ENCODE assay signal across 15 cellular contexts in genomic region chr1:35264035-35264434, GRCh38.
"Had no signal": no experiment of that assay in that cellular context is flagged by ENCODE, and none has a peak within 500 bp of the region (broad histone marks: within the 10 kb centered on the region; RNA-seq: fewer than 3 reads in every experiment).

No MANE protein-coding gene starts in this region.

- H3K9me3 ChIP-seq: gastroesophageal sphincter, heart right ventricle, thoracic aorta, vagina had no signal

- H3K36me3 ChIP-seq: cardiac muscle cell, gastroesophageal sphincter, heart right ventricle, thoracic aorta, vagina had no signal

- DNase-seq: activated CD4-positive, alpha-beta memory T cell treated with anti-CD3 and anti-CD28 coated beads, Interleukin-2, amount 10 ng/mL, durations not matched to agents 7 days and 5 days; activated CD4-positive, alpha-beta T cell treated with anti-CD3 and anti-CD28 coated beads for 4 hours; activated naive CD4-positive, alpha-beta T cell treated with anti-CD3 and anti-CD28 coated beads, Interleukin-2, amount 10 ng/mL, durations not matched to agents 7 days and 5 days; activated T-cell treated with anti-CD3 and anti-CD28 coated beads, Interleukin-2, amount 50 U/mL, for 24 hours; heart right ventricle; left cardiac atrium; midbrain; stimulated activated CD4-positive, alpha-beta T cell treated with anti-CD3 and anti-CD28 coated beads, Interleukin-12 subunit alpha, Interleukin-12 subunit beta, amount 100 ng/mL, for 4 hours had no signal

- H3K27ac ChIP-seq: cardiac muscle cell, parathyroid adenoma, vagina had no signal

- H3K4me1 ChIP-seq: vagina had no signal

- H3K4me3 ChIP-seq: cardiac muscle cell, gastroesophageal sphincter, heart right ventricle, lung, vagina had no signal

- ATAC-seq: gastroesophageal sphincter; left cardiac atrium; stimulated activated effector memory CD8-positive, alpha-beta T cell treated with anti-CD3 and anti-CD28 coated beads, Interleukin-12 subunit alpha, Interleukin-12 subunit beta, amount 100 ng/mL, for 72 hours had no signal

- H3K27me3 ChIP-seq: cardiac muscle cell, gastroesophageal sphincter, heart right ventricle, vagina had no signal
